In genomic region chr19:39341122-39341719, GRCh38 we compare ENCODE assay signal across 8 cellular contexts. TPM values are rescaled to one million over a fixed set of nuclear protein-coding genes. Genes with fewer than 3 reads are reported as not detected.
A peak's percentile ranks its signal among the peaks of the same experiment; 100 is the strongest.
DNase-seq lines count a peak whose midpoint lies in the region; ATAC-seq and TF ChIP-seq lines count a peak whose summit lies in the region.

No MANE protein-coding gene starts in this region.

- H3K23ac ChIP-seq in neuronal stem cell (ENCODE audit: low read depth, low read length, poor library complexity), result peak overlapping the region; percentile 38

- H3K27me3 ChIP-seq in GM23338 (ENCODE audit: insufficient read depth) (no peaks in the 10 kb centered on the region), neuronal stem cell (ENCODE audit: control insufficient read depth in 3 of 3, insufficient read depth in 3 of 3, low read depth in 1 of 3, low read length in 3 of 3) (no peaks in the 10 kb centered on the region)

- H3K4me3 ChIP-seq in GM23338 (peak overlapping the region; percentile 96), fibroblast of the aortic adventitia (ENCODE audit: low read depth, low read length) (peak overlapping the region; percentile 99), neuronal stem cell (ENCODE audit: low read length in 2 of 2) (peak overlapping the region; percentile 52 to 91)

- peaks cover 35% of the 10 kb centered on the region for H3K79me2 ChIP-seq in GM23338 (replicated peaks; ENCODE audit: insufficient read depth)

- H3K4ac ChIP-seq in neuronal stem cell (ENCODE audit: low read length), result no peak overlapping the region

- peak; percentile 28 for ATAC-seq in GM23338

- H3K27me3 Mint-ChIP-seq in GM23338 (ENCODE audit: insufficient read depth, low read depth, poor library complexity), result peaks cover 15% of the 10 kb centered on the region

- H3K36me3 Mint-ChIP-seq in GM23338 (ENCODE audit: low read depth), result peaks cover 9% of the 10 kb centered on the region; the same call in 1 of the 3 replicates

- peak overlapping the region; percentile 93 for H3K9ac ChIP-seq in neuronal stem cell (ENCODE audit: low read depth, low read length, poor library complexity)

- no CpG with 5 or more reads among the region's 17 CpGs for WGBS in neuronal stem cell (ENCODE audit: extremely low coverage in 2 of 2, insufficient read length in 2 of 2, insufficient replicate concordance in 1 of 2), 2 donors

- 0 out of 4 replicates have a peak, but pooled peaks of 1 of the 2 experiments have one; percentile 12 for TF ChIP-seq CTCF in GM23338 (conservative IDR thresholded peaks at IDR 0.05; ENCODE audit: low read depth in 2 of 2)
- TF ChIP-seq CTCF in VCaP (conservative IDR thresholded peaks at IDR 0.05), result no peak
- peak; percentile 27 for TF ChIP-seq CTCF in fibroblast of the aortic adventitia (IDR thresholded peaks at IDR 0.05; ENCODE audit: insufficient read depth, low read length)

- H3K4me1 Mint-ChIP-seq in GM23338, result peaks cover 19% of the 10 kb centered on the region

- H3K36me3 ChIP-seq in GM23338 (ENCODE audit: insufficient read depth), result no peaks in the 10 kb centered on the region; the same call in 1 of the 2 replicates
- H3K36me3 ChIP-seq in neuronal stem cell (replicated peaks in 1 of 2; ENCODE audit: control insufficient read depth in 2 of 2, insufficient read depth in 2 of 2, low read length in 2 of 2), result peaks cover 5 to 23% of the 10 kb centered on the region in 2 donors

- H3K9me3 Mint-ChIP-seq in GM23338, result no peaks in the 10 kb centered on the region

- no peaks in the 10 kb centered on the region for H3K9me2 ChIP-seq in GM23338 (ENCODE audit: insufficient read depth)

- peaks cover 8% of the 10 kb centered on the region for H3K79me1 ChIP-seq in neuronal stem cell (ENCODE audit: low read depth, low read length)

- peak overlapping the region; percentile 88 for H3K4me2 ChIP-seq in GM23338
- peak overlapping the region; percentile 69 for H3K4me2 ChIP-seq in neuronal stem cell (ENCODE audit: insufficient read depth, low read length, poor library complexity, severe bottlenecking)

- no peak overlapping the region for H2BK120ac ChIP-seq in neuronal stem cell (ENCODE audit: low read depth, low read length)

- H3F3A ChIP-seq in GM23338 (replicated peaks; ENCODE audit: low read depth), result peaks cover 16% of the 10 kb centered on the region; the same call in 1 of the 2 replicates

- no peaks in the 10 kb centered on the region for H3K9me3 ChIP-seq in neuronal stem cell (replicated peaks in 1 of 2; ENCODE audit: control insufficient read depth in 2 of 2, insufficient read depth in 1 of 2, low read depth in 1 of 2, low read length in 2 of 2)

- no peak overlapping the region for H4K8ac ChIP-seq in neuronal stem cell (ENCODE audit: low read depth, low read length)

- H3K27ac ChIP-seq in GM23338 (ENCODE audit: low read depth) (peak overlapping the region; percentile 70), VCaP (peak overlapping the region; percentile 89), neuronal stem cell (replicated peaks; ENCODE audit: low read length) (peak overlapping the region; percentile 25)

- H2BK15ac ChIP-seq in neuronal stem cell (ENCODE audit: low read length), result no peak overlapping the region

- H2AK5ac ChIP-seq in neuronal stem cell (ENCODE audit: low read depth, low read length), result no peak overlapping the region

- no peak overlapping the region for H3K14ac ChIP-seq in neuronal stem cell (ENCODE audit: low read length)

- no peak overlapping the region for H2BK12ac ChIP-seq in neuronal stem cell (ENCODE audit: low read length)

- no peak overlapping the region for H4K91ac ChIP-seq in neuronal stem cell (ENCODE audit: low read depth, low read length, poor library complexity)

- peak overlapping the region; percentile 61 for H3K27ac Mint-ChIP-seq in GM23338

- H2AFZ ChIP-seq in GM23338 (peak overlapping the region; percentile 100), neuronal stem cell (ENCODE audit: low read length) (peak overlapping the region; percentile 85)

- peaks cover 32% of the 10 kb centered on the region for H4K20me1 ChIP-seq in GM23338 (replicated peaks; ENCODE audit: insufficient read depth)

- H3K4me1 ChIP-seq in GM23338 (ENCODE audit: insufficient read depth), result peaks cover 11% of the 10 kb centered on the region
- H3K4me1 ChIP-seq in neuronal stem cell (ENCODE audit: control insufficient read depth in 2 of 2, insufficient read depth in 1 of 2, low read depth in 1 of 2, low read length in 2 of 2), result peaks cover 8 to 15% of the 10 kb centered on the region in 2 donors

- peak; percentile 21 to 46 for DNase-seq in AML-193 (lab: John Stamatoyannopoulos, UW)
- peak; percentile 58 for DNase-seq in GM23338 (ENCODE audit: low spot score)
- no peak for DNase-seq in fibroblast of the aortic adventitia (ENCODE audit: low read depth)
- DNase-seq in neuronal stem cell (ENCODE audit: low spot score), result no peak
- DNase-seq in pons (ENCODE audit: low spot score), result no peak
- no peak for DNase-seq in GOT3 (lab: John Stamatoyannopoulos, UW)
- no peak for DNase-seq in NCI-H2196 treated with DMSO at 0.1 percent for 48 hours (lab: John Stamatoyannopoulos, UW; ENCODE audit: unreplicated experiment)

- peak overlapping the region; percentile 86 for H3K4me3 Mint-ChIP-seq in GM23338

- peak overlapping the region; percentile 95 for H3K18ac ChIP-seq in neuronal stem cell (ENCODE audit: low read length)

- no peak overlapping the region for H2BK5ac ChIP-seq in neuronal stem cell (ENCODE audit: low read length)

TF ChIP-seq in GM23338, 12 proteins besides CTCF, POLR2A, EP300 and RAD21 (continues in another document):
- TF ChIP-seq NANOG (IDR thresholded peaks at IDR 0.05; ENCODE audit: borderline replicate concordance) (no peak), ZNF114 (CRISPR knock-in tag; IDR thresholded peaks at IDR 0.05) (no peak), POLR2AphosphoS5 (IDR thresholded peaks at IDR 0.05; ENCODE audit: low read depth) (no peak), ZNF331 (CRISPR knock-in tag; IDR thresholded peaks at IDR 0.05; ENCODE audit: low read depth) (no peak), STAT1 (IDR thresholded peaks at IDR 0.05; ENCODE audit: unreplicated experiment) (no peak), ETS1 (IDR thresholded peaks at IDR 0.05) (no peak), EZH2phosphoT487 (IDR thresholded peaks at IDR 0.05; ENCODE audit: unreplicated experiment) (no peak), EZH2 (IDR thresholded peaks at IDR 0.05; ENCODE audit: low read depth, unreplicated experiment) (no peak), JUNB (IDR thresholded peaks at IDR 0.05; ENCODE audit: unreplicated experiment) (no peak), CREB1 (CRISPR knock-in tag; IDR thresholded peaks at IDR 0.05; ENCODE audit: low read depth) (no peak)

RNA-seq across cellular contexts. Expression of gene SAMD4B, which starts 1.0 kb away (rescaled TPM):
- total RNA-seq in GM23338 (2014; rRNA removed; shearing (Covaris generic)), result 124 and 172 TPM in 2 replicates
- 104 and 107 TPM in 2 replicates for polyA plus RNA-seq in GM23338 (2016; fragmentation: Nextera tagmentation; extraction: Ambion mirVana)
- total RNA-seq in fibroblast of the aortic adventitia (ENCODE audit: low replicate concordance), result 21.5 and 84.9 TPM in 2 replicates
- polyA plus RNA-seq in neuronal stem cell (2013, experiment 1 of 2), result 135 TPM
- polyA plus RNA-seq in neuronal stem cell (2013, experiment 2 of 2), result 135 TPM

RNA-seq across cellular contexts. Expression of gene GMFG, which starts 5.4 kb away (rescaled TPM):
- total RNA-seq in GM23338 (2014; rRNA removed; shearing (Covaris generic)), result not detected in 2 replicates
- polyA plus RNA-seq in GM23338 (2016; fragmentation: Nextera tagmentation; extraction: Ambion mirVana), result 1.0 and 1.3 TPM in 2 replicates
- 4.2 TPM in 1 of 2 replicates, not detected in the other for total RNA-seq in fibroblast of the aortic adventitia (ENCODE audit: low replicate concordance)
- 0.38 TPM for polyA plus RNA-seq in neuronal stem cell (2013, experiment 1 of 2)
- polyA plus RNA-seq in neuronal stem cell (2013, experiment 2 of 2), result 0.42 TPM

RNA-seq across cellular contexts. Expression of gene LRFN1, which starts 20.6 kb away (rescaled TPM):
- 8.1 and 10.0 TPM in 2 replicates for total RNA-seq in GM23338 (2014; rRNA removed; shearing (Covaris generic))
- polyA plus RNA-seq in GM23338 (2016; fragmentation: Nextera tagmentation; extraction: Ambion mirVana), result 3.2 and 4.1 TPM in 2 replicates
- 0.08 and 0.18 TPM in 2 replicates for total RNA-seq in fibroblast of the aortic adventitia (ENCODE audit: low replicate concordance)
- polyA plus RNA-seq in neuronal stem cell (2013, experiment 1 of 2), result 8.3 TPM
- polyA plus RNA-seq in neuronal stem cell (2013, experiment 2 of 2), result 7.4 TPM

RNA-seq across cellular contexts. Expression of gene IFNL1, which starts 45.0 kb away (rescaled TPM):
- not detected in 2 replicates for total RNA-seq in GM23338 (2014; rRNA removed; shearing (Covaris generic))
- polyA plus RNA-seq in GM23338 (2016; fragmentation: Nextera tagmentation; extraction: Ambion mirVana), result not detected in 2 replicates
- total RNA-seq in fibroblast of the aortic adventitia (ENCODE audit: low replicate concordance), result not detected in 2 replicates
- not detected for polyA plus RNA-seq in neuronal stem cell (2013, experiment 1 of 2)
- not detected for polyA plus RNA-seq in neuronal stem cell (2013, experiment 2 of 2)

RNA-seq across cellular contexts. Expression of gene PAF1, which starts 49.7 kb away (rescaled TPM):
- 24.6 and 47.3 TPM in 2 replicates for total RNA-seq in GM23338 (2014; rRNA removed; shearing (Covaris generic))
- 21.3 and 22.1 TPM in 2 replicates for polyA plus RNA-seq in GM23338 (2016; fragmentation: Nextera tagmentation; extraction: Ambion mirVana)
- total RNA-seq in fibroblast of the aortic adventitia (ENCODE audit: low replicate concordance), result 36.1 and 45.4 TPM in 2 replicates
- 29.8 TPM for polyA plus RNA-seq in neuronal stem cell (2013, experiment 1 of 2)
- 30.0 TPM for polyA plus RNA-seq in neuronal stem cell (2013, experiment 2 of 2)

Comparison
In these comparisons a context has a peak if more than half of its experiments do, and no peak if none do; other contexts are left out.
1. DNase-seq: peak in AML-193 (2 of 2) and GM23338 (single experiment); none in fibroblast of the aortic adventitia (single experiment), neuronal stem cell (single experiment), pons (single experiment), GOT3 (single experiment) and NCI-H2196 treated with DMSO at 0.1 percent for 48 hours (single experiment).
2. H3K27ac ChIP-seq: peak in every context shown above with its lines; median percentile 89 in VCaP; 70 in GM23338; 25 in neuronal stem cell.
3. Peak in every context shown above with its lines, with median percentiles within 50 percentile points of each other: H3K4me3 ChIP-seq.